ENCODE assay signal across 9 cellular contexts in the genomic region with DNA sequence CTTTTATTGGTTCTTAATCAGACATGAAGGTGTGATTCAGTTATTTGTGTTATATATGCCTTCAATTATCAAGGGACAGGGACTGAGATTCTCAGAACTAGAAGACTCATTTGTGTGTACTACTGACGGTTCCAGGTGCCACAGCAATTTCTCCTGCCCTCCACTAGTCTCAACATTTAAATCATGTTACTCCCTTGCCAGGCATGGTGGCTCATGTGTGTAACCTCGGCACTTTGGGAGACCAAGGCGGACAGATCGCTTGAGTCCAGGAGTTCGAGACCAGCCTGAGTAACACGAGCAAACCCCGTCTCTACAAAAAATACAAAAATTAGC. TPM values are rescaled to one million over a fixed set of nuclear protein-coding genes. Genes with fewer than 3 reads are reported as not detected.
DNase-seq lines count a peak whose midpoint lies in the region; ATAC-seq lines count a peak whose summit lies in the region.
"Had no signal": no experiment of that assay in that cellular context is flagged by ENCODE, and none has a peak within 500 bp of the region (broad histone marks: within the 10 kb centered on the region; RNA-seq: fewer than 3 reads in every experiment).

No MANE protein-coding gene starts in this region.

- H3K27me3 ChIP-seq in iPS-20b (ENCODE audit: insufficient read depth, low read length) (no peaks in the 10 kb centered on the region), subcutaneous abdominal adipose tissue (ENCODE audit: control insufficient read depth in 5 of 5, insufficient read depth in 4 of 5, low read length in 5 of 5) (no peaks in the 10 kb centered on the region)

- H3K4me3 Mint-ChIP-seq in activated CD4-positive, alpha-beta memory T cell treated with anti-CD3 and anti-CD28 coated beads, Interleukin-2, amount 10 ng/mL, durations not matched to agents 7 days and 5 days = peak overlapping the region; percentile 88

- no peak for ATAC-seq in GM18867 (IDR thresholded peaks at IDR 0.05; ENCODE audit: unreplicated experiment)

- H3K27ac ChIP-seq in iPS-20b (ENCODE audit: low read length) (no peak overlapping the region), subcutaneous abdominal adipose tissue (ENCODE audit: low read depth, low read length) (peak overlapping the region; percentile 88)

- peaks cover 32% of the 10 kb centered on the region for H3K36me3 Mint-ChIP-seq in activated CD4-positive, alpha-beta memory T cell treated with anti-CD3 and anti-CD28 coated beads, Interleukin-2, amount 10 ng/mL, durations not matched to agents 7 days and 5 days (ENCODE audit: low read depth)

- peaks cover 8% of the 10 kb centered on the region for H3K27me3 Mint-ChIP-seq in activated CD4-positive, alpha-beta memory T cell treated with anti-CD3 and anti-CD28 coated beads, Interleukin-2, amount 10 ng/mL, durations not matched to agents 7 days and 5 days

- POLR2A ChIA-PET in activated CD4-positive, alpha-beta memory T cell treated with anti-CD3 and anti-CD28 coated beads, Interleukin-2, amount 10 ng/mL, durations not matched to agents 7 days and 5 days (lab: Charles Lee) = interaction anchor here (1.8 to 5.2 kb wide), 6 partner anchors 10 to 712 kb away, joined by 8 to 22 read pairs (median 11); partner anchors contain the start of genes PTGR3 and ZNF407

- CTCF ChIA-PET in activated CD4-positive, alpha-beta memory T cell treated with anti-CD3 and anti-CD28 coated beads, Interleukin-2, amount 10 ng/mL, durations not matched to agents 7 days and 5 days (lab: Charles Lee) = no interaction called here

- H3K9ac ChIP-seq in iPS-20b (ENCODE audit: low read depth, low read length) (peak overlapping the region; percentile 94; the same call in 1 of the 2 replicates), subcutaneous abdominal adipose tissue (ENCODE audit: low read length in 5 of 5) (peak overlapping the region in 4 of 5 donors; percentile 83 to 97 (median 91))

- H3K4me1 ChIP-seq in iPS-20b (ENCODE audit: insufficient read depth, low read length) (peaks cover 13% of the 10 kb centered on the region), subcutaneous abdominal adipose tissue (ENCODE audit: control insufficient read depth in 5 of 5, insufficient read depth in 5 of 5, low read length in 5 of 5) (peaks cover 7 to 45% (median 38%) of the 10 kb centered on the region in 5 donors)

- H3K4me1 Mint-ChIP-seq in activated CD4-positive, alpha-beta memory T cell treated with anti-CD3 and anti-CD28 coated beads, Interleukin-2, amount 10 ng/mL, durations not matched to agents 7 days and 5 days = peaks cover 54% of the 10 kb centered on the region

- peaks cover 40% of the 10 kb centered on the region for H3K36me3 ChIP-seq in iPS-20b (ENCODE audit: insufficient read depth, low read depth, low read length)
- H3K36me3 ChIP-seq in subcutaneous abdominal adipose tissue (ENCODE audit: control insufficient read depth in 5 of 5, insufficient read depth in 5 of 5, low read length in 5 of 5) = peaks cover 0 to 12% (median 9%) of the 10 kb centered on the region in 5 donors

- no peaks in the 10 kb centered on the region for H3K9me3 ChIP-seq in iPS-20b (ENCODE audit: insufficient read depth, low read depth, low read length)
- peaks cover 0 to 2% (median 0%) of the 10 kb centered on the region in 5 donors for H3K9me3 ChIP-seq in subcutaneous abdominal adipose tissue (ENCODE audit: control insufficient read depth in 5 of 5, low read length in 5 of 5)

- H3K27ac Mint-ChIP-seq in activated CD4-positive, alpha-beta memory T cell treated with anti-CD3 and anti-CD28 coated beads, Interleukin-2, amount 10 ng/mL, durations not matched to agents 7 days and 5 days = peak overlapping the region; percentile 99

- peak overlapping the region; percentile 97 for H3K4me3 ChIP-seq in iPS-20b (ENCODE audit: low read length)
- peak overlapping the region; percentile 75 to 90 (median 83) for H3K4me3 ChIP-seq in subcutaneous abdominal adipose tissue (ENCODE audit: low read depth in 1 of 5, low read length in 5 of 5)

- H3K9me3 Mint-ChIP-seq in activated CD4-positive, alpha-beta memory T cell treated with anti-CD3 and anti-CD28 coated beads, Interleukin-2, amount 10 ng/mL, durations not matched to agents 7 days and 5 days = no peaks in the 10 kb centered on the region

- DNase-seq in activated CD4-positive, alpha-beta T cell treated with anti-CD3 and anti-CD28 coated beads for 48 hours = peak; percentile 22
- DNase-seq in activated CD4-positive, alpha-beta T cell treated with anti-CD3 and anti-CD28 coated beads for 4 hours = no peak
- DNase-seq in activated CD4-positive, alpha-beta memory T cell treated with anti-CD3 and anti-CD28 coated beads, Interleukin-2, amount 10 ng/mL, durations not matched to agents 7 days and 5 days = no peak
- DNase-seq in HuH-7 (ENCODE audit: low spot score) (no peak), mesenteric fat pad (ENCODE audit: low spot score) (no peak)

RNA-seq across cellular contexts. Expression of gene CNDP2, which starts 1.1 kb away (rescaled TPM):
- 100 to 1,000 TPM; 141 to 143 TPM for total RNA-seq in activated CD4-positive, alpha-beta memory T cell treated with anti-CD3 and anti-CD28 coated beads, Interleukin-2, amount 10 ng/mL, durations not matched to agents 7 days and 5 days
- total RNA-seq in mesenteric fat pad = 164 TPM

RNA-seq across cellular contexts. Expression of gene CNDP1, which starts 37.0 kb away (rescaled TPM):
- not detected for total RNA-seq in activated CD4-positive, alpha-beta memory T cell treated with anti-CD3 and anti-CD28 coated beads, Interleukin-2, amount 10 ng/mL, durations not matched to agents 7 days and 5 days
- total RNA-seq in mesenteric fat pad = not detected
- total RNA-seq: Daoy had no signal

RNA-seq across cellular contexts. Expression of gene DIPK1C, which starts 40.2 kb away (rescaled TPM):
- not detected for total RNA-seq in activated CD4-positive, alpha-beta memory T cell treated with anti-CD3 and anti-CD28 coated beads, Interleukin-2, amount 10 ng/mL, durations not matched to agents 7 days and 5 days
- not detected for total RNA-seq in mesenteric fat pad
- total RNA-seq: Daoy had no signal
